Comparison of ENCODE assay signal across 27 cellular contexts in the genomic region with DNA sequence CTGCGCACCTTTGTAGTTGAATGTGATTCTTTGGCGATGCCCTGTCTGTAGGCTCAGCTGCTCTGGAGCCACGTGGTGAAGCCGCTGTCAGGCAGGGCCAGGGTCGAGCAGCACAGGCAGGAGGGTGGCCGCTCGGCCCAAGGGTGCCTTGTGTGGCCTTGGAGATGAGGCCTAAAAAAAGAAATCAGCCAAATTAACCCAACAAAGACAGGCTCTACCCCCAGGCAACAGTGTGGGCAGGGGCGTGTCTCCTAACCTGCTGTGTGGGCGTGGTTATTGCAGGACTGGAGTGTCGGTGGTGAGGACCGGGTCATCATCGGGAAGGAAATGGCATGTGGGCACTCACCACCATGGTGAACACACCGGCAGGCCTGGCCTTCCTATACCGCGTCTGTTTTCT.
"Had no signal": no experiment of that assay in that cellular context is flagged by ENCODE, and none has a peak within 500 bp of the region (broad histone marks: within the 10 kb centered on the region; RNA-seq: fewer than 3 reads in every experiment).

No MANE protein-coding gene starts in this region.

- H3K4me1 ChIP-seq: colonic mucosa, gastroesophageal sphincter, left lung, parathyroid adenoma, right atrium auricular region, stomach, thyroid gland, upper lobe of left lung, vagina had no signal

- H3K4me2 ChIP-seq: smooth muscle cell had no signal

- H3K9me3 ChIP-seq: colonic mucosa, gastroesophageal sphincter, heart left ventricle, left lung, right atrium auricular region, stomach, thyroid gland, upper lobe of left lung, vagina had no signal

- H3K4me3 Mint-ChIP-seq: activated CD4-positive, alpha-beta memory T cell treated with anti-CD3 and anti-CD28 coated beads, Interleukin-2, amount 10 ng/mL, durations not matched to agents 7 days and 5 days; activated CD4-positive, alpha-beta T cell treated with anti-CD3 and anti-CD28 coated beads, Interleukin-2, amount 10 ng/mL, durations not matched to agents 7 days and 5 days; activated T-cell treated with anti-CD3 and anti-CD28 coated beads, Interleukin-2, amount 50 U/mL, for 72 hours; naive B cell; nephron progenitor cell; stimulated activated memory B cell treated with anti-CD40 and anti-IgM and Interleukin-4, amounts not matched to agents 10 μg/mL and 1 μg/mL and 100 μg/mL, for 72 hours; T-helper 17 cell had no signal

- H3K4me3 ChIP-seq: colonic mucosa, gastroesophageal sphincter, heart left ventricle, left lung, lung, right atrium auricular region, smooth muscle cell, stomach, thyroid gland, upper lobe of left lung, vagina had no signal

- H3K27me3 Mint-ChIP-seq: activated CD4-positive, alpha-beta memory T cell treated with anti-CD3 and anti-CD28 coated beads, Interleukin-2, amount 10 ng/mL, durations not matched to agents 7 days and 5 days; activated CD4-positive, alpha-beta T cell treated with anti-CD3 and anti-CD28 coated beads, Interleukin-2, amount 10 ng/mL, durations not matched to agents 7 days and 5 days had no signal

- ATAC-seq: activated naive CD4-positive, alpha-beta T cell treated with anti-CD3 and anti-CD28 coated beads, Interleukin-2, amount 50 U/mL, for 72 hours; activated T-cell treated with anti-CD3 and anti-CD28 coated beads, Interleukin-2, amount 50 U/mL, for 72 hours; gastroesophageal sphincter; heart left ventricle; left lung; stimulated activated memory B cell treated with anti-CD40 and anti-IgM and Interleukin-4, amounts not matched to agents 10 μg/mL and 1 μg/mL and 100 μg/mL, for 72 hours; T-helper 17 cell had no signal

- H3K9me3 Mint-ChIP-seq: activated CD4-positive, alpha-beta memory T cell treated with anti-CD3 and anti-CD28 coated beads, Interleukin-2, amount 10 ng/mL, durations not matched to agents 7 days and 5 days; activated CD4-positive, alpha-beta T cell treated with anti-CD3 and anti-CD28 coated beads, Interleukin-2, amount 10 ng/mL, durations not matched to agents 7 days and 5 days; activated naive CD4-positive, alpha-beta T cell treated with anti-CD3 and anti-CD28 coated beads, Interleukin-2, amount 50 U/mL, for 72 hours; activated T-cell treated with anti-CD3 and anti-CD28 coated beads, Interleukin-2, amount 50 U/mL, for 72 hours; nephron progenitor cell had no signal

- H3K27ac ChIP-seq: colonic mucosa, gastroesophageal sphincter, heart left ventricle, left lung, parathyroid adenoma, right atrium auricular region, stomach, thyroid gland, upper lobe of left lung, vagina had no signal

- H3K36me3 Mint-ChIP-seq: naive B cell; stimulated activated memory B cell treated with anti-CD40 and anti-IgM and Interleukin-4, amounts not matched to agents 10 μg/mL and 1 μg/mL and 100 μg/mL, for 72 hours had no signal

- H3K4me1 Mint-ChIP-seq: activated CD4-positive, alpha-beta memory T cell treated with anti-CD3 and anti-CD28 coated beads, Interleukin-2, amount 10 ng/mL, durations not matched to agents 7 days and 5 days; activated CD4-positive, alpha-beta T cell treated with anti-CD3 and anti-CD28 coated beads, Interleukin-2, amount 10 ng/mL, durations not matched to agents 7 days and 5 days; nephron progenitor cell; T-helper 17 cell had no signal

- H3K9ac ChIP-seq: parathyroid adenoma had no signal

- DNase-seq: activated CD4-positive, alpha-beta memory T cell treated with anti-CD3 and anti-CD28 coated beads, Interleukin-2, amount 10 ng/mL, durations not matched to agents 7 days and 5 days; activated CD4-positive, alpha-beta T cell treated with anti-CD3 and anti-CD28 coated beads for 1 hour; activated CD4-positive, alpha-beta T cell treated with anti-CD3 and anti-CD28 coated beads, Interleukin-2, amount 10 ng/mL, durations not matched to agents 7 days and 5 days; activated naive CD4-positive, alpha-beta T cell; activated T-cell treated with anti-CD3 and anti-CD28 coated beads, Interleukin-2, amount 50 U/mL, for 72 hours; colonic mucosa; effector CD8-positive, alpha-beta T cell; heart left ventricle; hypothalamus; naive B cell; nephron progenitor cell; stimulated activated CD4-positive, alpha-beta T cell treated with anti-CD3 and anti-CD28 coated beads, Interleukin-1b, Interleukin-23, amount 100 ng/mL, for 48 hours; stimulated activated CD4-positive, alpha-beta T cell treated with anti-CD3 and anti-CD28 coated beads, Interleukin-4, amount 100 ng/mL, for 4 hours; stimulated activated CD8-positive, alpha-beta memory T cell treated with anti-CD3 and anti-CD28 coated beads, Interleukin-4, amount 100 ng/mL, for 48 hours; stomach; T-helper 17 cell; thyroid gland; upper lobe of left lung had no signal

- H3K27me3 ChIP-seq: colonic mucosa, gastroesophageal sphincter, right atrium auricular region, stomach, thyroid gland, upper lobe of left lung, vagina had no signal

- H3K27ac Mint-ChIP-seq: activated CD4-positive, alpha-beta memory T cell treated with anti-CD3 and anti-CD28 coated beads, Interleukin-2, amount 10 ng/mL, durations not matched to agents 7 days and 5 days; activated CD4-positive, alpha-beta T cell treated with anti-CD3 and anti-CD28 coated beads, Interleukin-2, amount 10 ng/mL, durations not matched to agents 7 days and 5 days; activated naive CD4-positive, alpha-beta T cell treated with anti-CD3 and anti-CD28 coated beads, Interleukin-2, amount 50 U/mL, for 72 hours; activated T-cell treated with anti-CD3 and anti-CD28 coated beads, Interleukin-2, amount 50 U/mL, for 72 hours; stimulated activated memory B cell treated with anti-CD40 and anti-IgM and Interleukin-4, amounts not matched to agents 10 μg/mL and 1 μg/mL and 100 μg/mL, for 72 hours; T-helper 17 cell had no signal
